Comparison of ENCODE assay signal across 1 cellular context in genomic region chr7:97731736-97732370, GRCh38.
A peak's percentile ranks its signal among the peaks of the same experiment; 100 is the strongest.
TF ChIP-seq lines count a peak whose summit lies in the region.

Gene TAC1, plus strand, starts transcription at chr7:97732086. Its CDS starts 527 bp downstream, at chr7:97732613.

TF ChIP-seq in HepG2, 621 proteins besides CTCF, POLR2A, EP300 and RAD21:
- TF ChIP-seq CREB1 (IDR thresholded peaks at IDR 0.05): 0 out of 2 replicates have a peak, but pooled peaks have one; percentile 14
- no peak for TF ChIP-seq CREB1 (CRISPR knock-in tag; IDR thresholded peaks at IDR 0.05)
- no peak for TF ChIP-seq ZNF441 (CRISPR knock-in tag; IDR thresholded peaks at IDR 0.05; ENCODE audit: borderline replicate concordance)
